1 cellular context compared by ENCODE assay signal in genomic region chr5:135578685-135579341, GRCh38.
TF ChIP-seq lines count a peak whose summit lies in the region.

TSS of gene CXCL14 (minus strand) at chr5:135578991. CDS start at chr5:135578778, 213 bp downstream.

TF ChIP-seq in GM23338, 12 proteins besides CTCF, POLR2A, EP300 and RAD21 (continued from another document):
- TF ChIP-seq, protein P1, sequence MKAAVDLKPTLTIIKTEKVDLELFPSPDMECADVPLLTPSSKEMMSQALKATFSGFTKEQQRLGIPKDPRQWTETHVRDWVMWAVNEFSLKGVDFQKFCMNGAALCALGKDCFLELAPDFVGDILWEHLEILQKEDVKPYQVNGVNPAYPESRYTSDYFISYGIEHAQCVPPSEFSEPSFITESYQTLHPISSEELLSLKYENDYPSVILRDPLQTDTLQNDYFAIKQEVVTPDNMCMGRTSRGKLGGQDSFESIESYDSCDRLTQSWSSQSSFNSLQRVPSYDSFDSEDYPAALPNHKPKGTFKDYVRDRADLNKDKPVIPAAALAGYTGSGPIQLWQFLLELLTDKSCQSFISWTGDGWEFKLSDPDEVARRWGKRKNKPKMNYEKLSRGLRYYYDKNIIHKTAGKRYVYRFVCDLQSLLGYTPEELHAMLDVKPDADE (IDR thresholded peaks at IDR 0.05) = no peak
- TF ChIP-seq NANOG (IDR thresholded peaks at IDR 0.05; ENCODE audit: borderline replicate concordance) (no peak), STAT1 (IDR thresholded peaks at IDR 0.05; ENCODE audit: unreplicated experiment) (no peak), ZNF331 (CRISPR knock-in tag; IDR thresholded peaks at IDR 0.05; ENCODE audit: low read depth) (no peak), POLR2AphosphoS5 (IDR thresholded peaks at IDR 0.05; ENCODE audit: low read depth) (no peak)
